Comparison of ENCODE assay signal across 8 cellular contexts in genomic region chr1:39575191-39576015, GRCh38. TPM values are rescaled to one million over a fixed set of nuclear protein-coding genes. Genes with fewer than 3 reads are reported as not detected.
A peak's percentile ranks its signal among the peaks of the same experiment; 100 is the strongest.
DNase-seq lines count a peak whose midpoint lies in the region; ATAC-seq and TF ChIP-seq lines count a peak whose summit lies in the region.

No MANE protein-coding gene starts in this region.

- no peaks in the 10 kb centered on the region for H3K27me3 ChIP-seq in CD4-positive, alpha-beta T cell (ENCODE audit: control insufficient read depth, insufficient read depth, low read length)
- H3K27me3 ChIP-seq in upper lobe of right lung, result no peaks in the 10 kb centered on the region

- peak; percentile 61 for ATAC-seq in CD4-positive, alpha-beta T cell (ENCODE audit: poor library complexity)
- ATAC-seq in HG02759 (IDR thresholded peaks at IDR 0.05; ENCODE audit: unreplicated experiment) (peak; percentile 17), upper lobe of right lung (peak; percentile 74)

- H3K36me3 Mint-ChIP-seq in CD4-positive, alpha-beta T cell (ENCODE audit: low read depth), result peaks cover 51% of the 10 kb centered on the region
- peaks cover 47% of the 10 kb centered on the region for H3K36me3 Mint-ChIP-seq in activated naive CD4-positive, alpha-beta T cell treated with anti-CD3 and anti-CD28 coated beads for 36 hours (ENCODE audit: low read depth)

- H3K9me3 ChIP-seq in CD4-positive, alpha-beta T cell (ENCODE audit: control insufficient read depth, low read length), result no peaks in the 10 kb centered on the region
- no peaks in the 10 kb centered on the region for H3K9me3 ChIP-seq in upper lobe of right lung

- peak in 9 of 10 experiments; percentile 12 to 48 (median 30) for DNase-seq in CD4-positive, alpha-beta T cell
- DNase-seq in RWPE1 (ENCODE audit: low spot score), result no peak
- DNase-seq in activated naive CD4-positive, alpha-beta T cell treated with anti-CD3 and anti-CD28 coated beads for 36 hours, result peak; percentile 59
- peak; percentile 40 for DNase-seq in glomerular visceral epithelial cell (ENCODE audit: extremely low spot score)
- peak; percentile 24 for DNase-seq in non-pigmented ciliary epithelial cell (ENCODE audit: low read depth)
- DNase-seq in upper lobe of right lung, result peak; percentile 84
- no peak for DNase-seq in NCI-H524 treated with DMSO at 0.1 percent for 48 hours (lab: John Stamatoyannopoulos, UW)

- peak overlapping the region; percentile 94 for H3K4me3 Mint-ChIP-seq in CD4-positive, alpha-beta T cell
- H3K4me3 Mint-ChIP-seq in activated naive CD4-positive, alpha-beta T cell treated with anti-CD3 and anti-CD28 coated beads for 36 hours, result peak overlapping the region; percentile 84

- H3K27ac Mint-ChIP-seq in CD4-positive, alpha-beta T cell, result peak overlapping the region; percentile 87
- peak overlapping the region; percentile 91 for H3K27ac Mint-ChIP-seq in activated naive CD4-positive, alpha-beta T cell treated with anti-CD3 and anti-CD28 coated beads for 36 hours

- CTCF ChIA-PET in CD4-positive, alpha-beta T cell (lab: Charles Lee), result interaction anchor here (1.0 to 1.5 kb wide), 2 partner anchors 82 to 223 kb away, joined by 4 read pairs; no protein-coding TSS in a partner anchor
- CTCF ChIA-PET in RWPE1 (lab: Yijun Ruan, JAX), result interaction anchor here (0.6 to 1.2 kb wide), 4 partner anchors 37 to 325 kb away, joined by 3 to 6 read pairs (median 4); no protein-coding TSS in a partner anchor
- CTCF ChIA-PET in activated naive CD4-positive, alpha-beta T cell treated with anti-CD3 and anti-CD28 coated beads for 36 hours (lab: Charles Lee), result interaction anchor here (1.1 to 1.8 kb wide), 2 partner anchors 31 to 383 kb away, joined by 3 to 6 read pairs; no protein-coding TSS in a partner anchor

- peaks cover 29% of the 10 kb centered on the region for H3K4me1 ChIP-seq in upper lobe of right lung

- H3K27ac ChIP-seq in CD4-positive, alpha-beta T cell (ENCODE audit: low read depth, low read length), result peak overlapping the region; percentile 57
- H3K27ac ChIP-seq in RWPE1 (peak overlapping the region; percentile 72), upper lobe of right lung (peak overlapping the region; percentile 83)

- no peaks in the 10 kb centered on the region for H3K9me3 Mint-ChIP-seq in CD4-positive, alpha-beta T cell
- no peaks in the 10 kb centered on the region for H3K9me3 Mint-ChIP-seq in activated naive CD4-positive, alpha-beta T cell treated with anti-CD3 and anti-CD28 coated beads for 36 hours

- H3K4me1 Mint-ChIP-seq in CD4-positive, alpha-beta T cell (ENCODE audit: low read depth), result peaks cover 45% of the 10 kb centered on the region
- peaks cover 42% of the 10 kb centered on the region for H3K4me1 Mint-ChIP-seq in activated naive CD4-positive, alpha-beta T cell treated with anti-CD3 and anti-CD28 coated beads for 36 hours (ENCODE audit: low read depth)

- peaks cover 24% of the 10 kb centered on the region for H3K36me3 ChIP-seq in upper lobe of right lung

- no peaks in the 10 kb centered on the region for H3K27me3 Mint-ChIP-seq in CD4-positive, alpha-beta T cell
- H3K27me3 Mint-ChIP-seq in activated naive CD4-positive, alpha-beta T cell treated with anti-CD3 and anti-CD28 coated beads for 36 hours (ENCODE audit: low read depth), result no peaks in the 10 kb centered on the region

- peak overlapping the region; percentile 89 for H3K4me3 ChIP-seq in upper lobe of right lung

- POLR2A ChIA-PET in CD4-positive, alpha-beta T cell (lab: Charles Lee), result interaction anchor here (0.6 to 3.3 kb wide), 5 partner anchors 11 to 271 kb away, joined by 3 to 14 read pairs (median 4); partner anchors contain the start of gene PPIE
- POLR2A ChIA-PET in RWPE1 (lab: Yijun Ruan, JAX; ENCODE audit: low non-redundant PET), result interaction anchor here (0.5 kb wide), 1 partner anchor 157 kb away, joined by 3 read pairs; no protein-coding TSS in a partner anchor

- TF ChIP-seq CTCF in CD4-positive, alpha-beta T cell (IDR thresholded peaks at IDR 0.05), result no peak
- TF ChIP-seq CTCF in RWPE1 (conservative IDR thresholded peaks at IDR 0.05; ENCODE audit: low read depth) (no peak), upper lobe of right lung (IDR thresholded peaks at IDR 0.05) (no peak)

- intact Hi-C loops in CD4-positive, alpha-beta T cell (cut with DNase I, micrococcal nuclease), result loop anchor here in 1 of 2 experiments (2.0 to 10.0 kb wide), 6 partner anchors 15 to 1888 kb away; partner anchors contain the start of genes AKIRIN1, TRIT1 and UTP11
- intact Hi-C loops in activated naive CD4-positive, alpha-beta T cell treated with anti-CD3 and anti-CD28 coated beads for 36 hours (cut with micrococcal nuclease), result loop anchor here (2.0 to 10.0 kb wide), 2 partner anchors 383 to 721 kb away; partner anchors contain the start of gene RRAGC
- intact Hi-C loops in upper lobe of right lung (cut with DNase I), result no loop called here

RNA-seq across cellular contexts. Expression of gene PABPC4, which starts 1.2 kb away (rescaled TPM):
- total RNA-seq in CD4-positive, alpha-beta T cell, result 100 to 1,000 TPM; 343 to 348 TPM
- 100 to 1,000 TPM; 328 to 353 TPM for total RNA-seq in activated naive CD4-positive, alpha-beta T cell treated with anti-CD3 and anti-CD28 coated beads for 36 hours
- total RNA-seq in upper lobe of right lung, result 199 TPM

Comparison
In these comparisons a context has a peak if more than half of its experiments do, and no peak if none do; other contexts are left out.
1. ATAC-seq: peak in every context shown above with its lines; median percentile 74 in upper lobe of right lung; 61 in CD4-positive, alpha-beta T cell; 17 in HG02759.
2. DNase-seq: peak in CD4-positive, alpha-beta T cell (9 of 10), activated naive CD4-positive, alpha-beta T cell treated with anti-CD3 and anti-CD28 coated beads for 36 hours (single experiment), glomerular visceral epithelial cell (single experiment), non-pigmented ciliary epithelial cell (single experiment) and upper lobe of right lung (single experiment); none in RWPE1 (single experiment) and NCI-H524 treated with DMSO at 0.1 percent for 48 hours (single experiment).
3. Peak in every context shown above with its lines, with median percentiles within 50 percentile points of each other: H3K27ac ChIP-seq.